ENCODE assay signal across 8 cellular contexts in genomic region chr3:15157441-15157840, GRCh38.
"Had no signal": no experiment of that assay in that cellular context is flagged by ENCODE, and none has a peak within 500 bp of the region (broad histone marks: within the 10 kb centered on the region; RNA-seq: fewer than 3 reads in every experiment).

No MANE protein-coding gene starts in this region.

- DNase-seq: GDM1, GF-D8 had no signal

- H3K4me3 ChIP-seq: GM12878 had no signal

- ATAC-seq: GM12878 had no signal

- FAIRE-seq: G401.6, GM12878, GM12891, GM12892, GM18507, GM19239 had no signal
